ENCODE assay signal across 14 cellular contexts in genomic region chr15:52392008-52392687, GRCh38.
DNase-seq lines count a peak whose midpoint lies in the region; ATAC-seq and TF ChIP-seq lines count a peak whose summit lies in the region.
"Had no signal": no experiment of that assay in that cellular context is flagged by ENCODE, and none has a peak within 500 bp of the region (broad histone marks: within the 10 kb centered on the region; RNA-seq: fewer than 3 reads in every experiment).

No MANE protein-coding gene starts in this region.

- H3K9me3 Mint-ChIP-seq in endothelial cell (ENCODE audit: unreplicated experiment) = no peaks in the 10 kb centered on the region
- H3K9me3 Mint-ChIP-seq: activated T-helper 2 cell treated with anti-CD3 and anti-CD28 coated beads, Interferon-gamma antibody, Interleukin-2, Interleukin-4, amounts not matched to agents 10 μg/mL and 5 μg/mL and 100 μg/mL, durations not matched to agents 14 hours and 24 hours and 36 hours; nephron; stimulated activated memory B cell treated with anti-CD40 and anti-IgM and Interleukin-4, amounts not matched to agents 10 μg/mL and 1 μg/mL and 100 μg/mL, for 72 hours had no signal

- in situ Hi-C loops in T47D (cut with HindIII; ENCODE audit: low pct_unique_long_range_greater_than_20kb, low sequenced_read_pairs) = no loop called here

- H3K4me3 Mint-ChIP-seq in endothelial cell (ENCODE audit: unreplicated experiment) = no peak overlapping the region
- H3K4me3 Mint-ChIP-seq: nephron; stimulated activated memory B cell treated with anti-CD40 and anti-IgM and Interleukin-4, amounts not matched to agents 10 μg/mL and 1 μg/mL and 100 μg/mL, for 72 hours had no signal

- CTCF ChIA-PET in HEK293T (lab: Yijun Ruan, JAX) = no interaction called here

- no peak for ATAC-seq in HG02981 (IDR thresholded peaks at IDR 0.05; ENCODE audit: unreplicated experiment)
- ATAC-seq: HepG2; stimulated activated memory B cell treated with anti-CD40 and anti-IgM and Interleukin-4, amounts not matched to agents 10 μg/mL and 1 μg/mL and 100 μg/mL, for 72 hours had no signal

- peaks cover 44% of the 10 kb centered on the region for H3K4me1 ChIP-seq in iPS-20b (ENCODE audit: insufficient read depth, low read length)

- peak overlapping the region; percentile 43; the same call in 1 of the 2 replicates for H3K9ac ChIP-seq in iPS-20b (ENCODE audit: low read depth, low read length)

- DNase-seq in AG09309 (ENCODE audit: low read depth) (peak; percentile 10), HPDE6-E6E7 (ENCODE audit: extremely low spot score) (peak; percentile 23), T47D (ENCODE audit: low read depth in 1 of 2, low spot score in 1 of 2) (peak; percentile 26 to 60), HEK293T (ENCODE audit: extremely low spot score) (no peak), NCI-H2171 (lab: John Stamatoyannopoulos, UW) (no peak), endothelial cell (ENCODE audit: low spot score) (no peak)
- DNase-seq: NCI-H187 had no signal

- peaks cover 9% of the 10 kb centered on the region for H3K4me1 Mint-ChIP-seq in endothelial cell (ENCODE audit: unreplicated experiment)

- no peak overlapping the region for H3K27ac Mint-ChIP-seq in endothelial cell (ENCODE audit: unreplicated experiment)
- H3K27ac Mint-ChIP-seq: activated T-helper 2 cell treated with anti-CD3 and anti-CD28 coated beads, Interferon-gamma antibody, Interleukin-2, Interleukin-4, amounts not matched to agents 10 μg/mL and 5 μg/mL and 100 μg/mL, durations not matched to agents 14 hours and 24 hours and 36 hours; nephron; stimulated activated memory B cell treated with anti-CD40 and anti-IgM and Interleukin-4, amounts not matched to agents 10 μg/mL and 1 μg/mL and 100 μg/mL, for 72 hours had no signal

- H3K36me3 ChIP-seq in iPS-20b (ENCODE audit: insufficient read depth, low read depth, low read length) = 0 out of 2 replicates have a peak, but pooled peaks cover 3% of the 10 kb centered on the region

- POLR2A ChIA-PET in HEK293T (lab: Yijun Ruan, JAX) = no interaction called here

- H3K36me3 Mint-ChIP-seq in endothelial cell (ENCODE audit: low read depth, unreplicated experiment) = no peaks in the 10 kb centered on the region

- H3K9me3 ChIP-seq in iPS-20b (ENCODE audit: insufficient read depth, low read depth, low read length) = no peaks in the 10 kb centered on the region

- no peaks in the 10 kb centered on the region for H3K27me3 Mint-ChIP-seq in endothelial cell (ENCODE audit: unreplicated experiment)
- H3K27me3 Mint-ChIP-seq: stimulated activated memory B cell treated with anti-CD40 and anti-IgM and Interleukin-4, amounts not matched to agents 10 μg/mL and 1 μg/mL and 100 μg/mL, for 72 hours had no signal

- H3K4me3 ChIP-seq in AG09309 (ENCODE audit: control insufficient read depth, low read depth, low read length) = no peak overlapping the region
- H3K4me3 ChIP-seq in iPS-20b (ENCODE audit: low read length) = peak overlapping the region; percentile 45
- H3K4me3 ChIP-seq: hepatocyte had no signal

- H3K27ac ChIP-seq in iPS-20b (ENCODE audit: low read length) = peak overlapping the region; percentile 74
- H3K27ac ChIP-seq: hepatocyte had no signal

- no peaks in the 10 kb centered on the region for H3K27me3 ChIP-seq in iPS-20b (ENCODE audit: insufficient read depth, low read length)
- H3K27me3 ChIP-seq: hepatocyte had no signal

- TF ChIP-seq CTCF in AG09309 (IDR thresholded peaks at IDR 0.05; ENCODE audit: control insufficient read depth, insufficient read depth, low read depth, low read length, missing control alignments) (no peak), endothelial cell (IDR thresholded peaks at IDR 0.05; ENCODE audit: unreplicated experiment) (no peak)

TF ChIP-seq in HEK293T, 16 proteins besides CTCF, POLR2A, EP300 and RAD21:
- no peak for TF ChIP-seq HDGF (IDR thresholded peaks at IDR 0.05; ENCODE audit: borderline replicate concordance)
- no peak for TF ChIP-seq CTBP1 (IDR thresholded peaks at IDR 0.05; ENCODE audit: borderline replicate concordance)
- TF ChIP-seq FOXA1 (IDR thresholded peaks at IDR 0.05) = no peak
- TF ChIP-seq NFRKB (IDR thresholded peaks at IDR 0.05) = no peak
- TF ChIP-seq SUZ12 (IDR thresholded peaks at IDR 0.05) = no peak
- TF ChIP-seq, protein P1, sequence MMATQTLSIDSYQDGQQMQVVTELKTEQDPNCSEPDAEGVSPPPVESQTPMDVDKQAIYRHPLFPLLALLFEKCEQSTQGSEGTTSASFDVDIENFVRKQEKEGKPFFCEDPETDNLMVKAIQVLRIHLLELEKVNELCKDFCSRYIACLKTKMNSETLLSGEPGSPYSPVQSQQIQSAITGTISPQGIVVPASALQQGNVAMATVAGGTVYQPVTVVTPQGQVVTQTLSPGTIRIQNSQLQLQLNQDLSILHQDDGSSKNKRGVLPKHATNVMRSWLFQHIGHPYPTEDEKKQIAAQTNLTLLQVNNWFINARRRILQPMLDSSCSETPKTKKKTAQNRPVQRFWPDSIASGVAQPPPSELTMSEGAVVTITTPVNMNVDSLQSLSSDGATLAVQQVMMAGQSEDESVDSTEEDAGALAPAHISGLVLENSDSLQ (IDR thresholded peaks at IDR 0.05) = no peak

Comparison
In these comparisons a context has a peak if more than half of its experiments do, and no peak if none do; other contexts are left out.
1. DNase-seq: peak in AG09309 (single experiment), HPDE6-E6E7 (single experiment) and T47D (2 of 2); none in HEK293T (single experiment), NCI-H2171 (single experiment) and endothelial cell (single experiment).